Comparison of ENCODE assay signal across 8 cellular contexts in genomic region chr14:50762001-50762930, GRCh38.
A peak's percentile ranks its signal among the peaks of the same experiment; 100 is the strongest.
DNase-seq lines count a peak whose midpoint lies in the region; ATAC-seq and TF ChIP-seq lines count a peak whose summit lies in the region.

No MANE protein-coding gene starts in this region.

- H3K27me3 Mint-ChIP-seq in CD14-positive monocyte (ENCODE audit: low read depth in 3 of 3), result peaks cover 0 to 2% (median 0%) of the 10 kb centered on the region in 3 donors

- H3K27ac Mint-ChIP-seq in activated naive CD4-positive, alpha-beta T cell treated with anti-CD3 and anti-CD28 coated beads, Interleukin-2, amount 50 U/mL, for 72 hours, result peak overlapping the region; percentile 56 to 77
- H3K27ac Mint-ChIP-seq in CD14-positive monocyte, result no peak overlapping the region

- no peaks in the 10 kb centered on the region for H3K4me1 Mint-ChIP-seq in CD14-positive monocyte

- TF ChIP-seq CTCF in CD14-positive monocyte (IDR thresholded peaks at IDR 0.05), result no peak

- ATAC-seq in HG03045 (IDR thresholded peaks at IDR 0.05; ENCODE audit: unreplicated experiment) (peak; percentile 87), GM19324 (IDR thresholded peaks at IDR 0.05; ENCODE audit: low FRiP score, unreplicated experiment) (no peak)
- peak; percentile 99 for ATAC-seq in activated naive CD4-positive, alpha-beta T cell treated with anti-CD3 and anti-CD28 coated beads, Interleukin-2, amount 50 U/mL, for 72 hours

- peak in 2 of 3 experiments; percentile 13 to 24 for DNase-seq in activated CD8-positive, alpha-beta memory T cell treated with anti-CD3 and anti-CD28 coated beads for 48 hours (ENCODE audit: low read depth in 2 of 3, low spot score in 2 of 3)
- no peak for DNase-seq in activated CD8-positive, alpha-beta memory T cell treated with anti-CD3 and anti-CD28 coated beads, Interleukin-2, amount 50 U/mL, for 48 hours
- DNase-seq in activated naive CD4-positive, alpha-beta T cell treated with anti-CD3 and anti-CD28 coated beads, Interleukin-2, amount 50 U/mL, for 72 hours (ENCODE audit: low spot score in 2 of 2), result peak in 1 of 2 donors; percentile 61
- DNase-seq in stimulated activated CD4-positive, alpha-beta T cell treated with anti-CD3 and anti-CD28 coated beads, Interleukin-12 subunit alpha, Interleukin-12 subunit beta, amount 100 ng/mL, for 4 hours, result peak; percentile 29
- DNase-seq in CD14-positive monocyte (ENCODE audit: low spot score) (no peak), germinal center (ENCODE audit: low spot score) (no peak)

- no peak overlapping the region for H3K4me3 Mint-ChIP-seq in CD14-positive monocyte

- intact Hi-C loops in CD14-positive monocyte (cut with micrococcal nuclease), result no loop called here

- H3K36me3 Mint-ChIP-seq in activated naive CD4-positive, alpha-beta T cell treated with anti-CD3 and anti-CD28 coated beads, Interleukin-2, amount 50 U/mL, for 72 hours, result peaks cover 32 to 34% of the 10 kb centered on the region in 2 donors
- H3K36me3 Mint-ChIP-seq in CD14-positive monocyte, result peaks cover 0 to 71% of the 10 kb centered on the region in 2 donors

- H3K9me3 Mint-ChIP-seq in activated naive CD4-positive, alpha-beta T cell treated with anti-CD3 and anti-CD28 coated beads, Interleukin-2, amount 50 U/mL, for 72 hours, result no peaks in the 10 kb centered on the region
- H3K9me3 Mint-ChIP-seq in CD14-positive monocyte, result no peaks in the 10 kb centered on the region

Comparison
In these comparisons a context has a peak if more than half of its experiments do, and no peak if none do; other contexts are left out.
1. DNase-seq: peak in activated CD8-positive, alpha-beta memory T cell treated with anti-CD3 and anti-CD28 coated beads for 48 hours (2 of 3) and stimulated activated CD4-positive, alpha-beta T cell treated with anti-CD3 and anti-CD28 coated beads, Interleukin-12 subunit alpha, Interleukin-12 subunit beta, amount 100 ng/mL, for 4 hours (single experiment); none in activated CD8-positive, alpha-beta memory T cell treated with anti-CD3 and anti-CD28 coated beads, Interleukin-2, amount 50 U/mL, for 48 hours (single experiment), CD14-positive monocyte (single experiment) and germinal center (single experiment).
2. H3K27ac Mint-ChIP-seq: peak in activated naive CD4-positive, alpha-beta T cell treated with anti-CD3 and anti-CD28 coated beads, Interleukin-2, amount 50 U/mL, for 72 hours (2 of 2); none in CD14-positive monocyte (0 of 7).